ENCODE assay signal across 14 cellular contexts in the genomic region with DNA sequence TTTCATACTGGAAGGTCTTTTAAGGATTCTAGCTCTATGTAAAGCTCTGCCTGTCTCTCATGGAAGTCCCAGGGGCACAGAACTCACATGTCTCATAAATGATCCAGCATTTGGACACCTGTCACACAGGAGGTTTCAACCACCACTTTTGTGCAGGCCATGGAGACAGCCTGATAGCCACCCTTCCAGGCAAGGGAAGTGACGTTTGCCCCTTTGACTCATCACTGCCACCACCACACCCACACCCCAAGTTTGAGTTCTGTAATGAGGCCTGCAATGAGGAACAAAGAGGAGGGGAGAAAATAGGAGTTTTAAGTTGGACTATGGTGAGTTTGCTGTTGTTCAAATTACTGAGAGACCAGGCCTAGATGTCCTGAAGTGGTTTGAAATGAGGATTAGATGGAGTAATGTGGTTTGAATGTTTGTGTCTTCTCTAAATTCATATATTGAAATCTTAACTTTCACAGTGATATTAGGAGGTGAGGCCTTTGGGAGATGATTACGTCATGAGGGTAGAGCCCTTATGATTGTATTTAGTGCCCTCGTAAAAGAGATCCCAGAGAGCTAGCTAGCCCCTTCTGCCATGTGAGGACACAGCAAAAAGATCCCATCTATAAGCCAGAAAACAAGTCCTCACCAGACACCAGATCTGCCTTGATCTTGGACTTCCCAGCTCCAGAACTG.
DNase-seq lines count a peak whose midpoint lies in the region; ATAC-seq, FAIRE-seq and TF ChIP-seq lines count a peak whose summit lies in the region.
"Had no signal": no experiment of that assay in that cellular context is flagged by ENCODE, and none has a peak within 500 bp of the region (broad histone marks: within the 10 kb centered on the region; RNA-seq: fewer than 3 reads in every experiment).

No MANE protein-coding gene starts in this region.

- H3K4me3 ChIP-seq in GM12878 (no peak overlapping the region), A673 (ENCODE audit: low read depth, low read length, poor library complexity, severe bottlenecking) (no peak overlapping the region), endodermal cell (ENCODE audit: low read length) (no peak overlapping the region)

- BruUV-seq in GM12878 (replicated peaks; lab: Mats Ljungman, UMichigan) (no TSS peak), A673 (replicated peaks; lab: Mats Ljungman, UMichigan) (no TSS peak)

- FAIRE-seq in GM12878 (lab: Jason Lieb, UNC): no peak
- FAIRE-seq: A204.1 had no signal

- H3K9me3 ChIP-seq in GM12878 (replicated peaks; ENCODE audit: control insufficient read depth, insufficient read depth, low read length) (no peaks in the 10 kb centered on the region), A673 (ENCODE audit: low read depth, low read length, poor library complexity, severe bottlenecking) (no peaks in the 10 kb centered on the region), endodermal cell (ENCODE audit: control insufficient read depth, low read length) (no peaks in the 10 kb centered on the region)

- peaks cover 6% of the 10 kb centered on the region for H3K9me3 Mint-ChIP-seq in endodermal cell

- ATAC-seq in GM21529 (IDR thresholded peaks at IDR 0.05; ENCODE audit: unreplicated experiment) (peak; percentile 84), HG03095 (IDR thresholded peaks at IDR 0.05; ENCODE audit: unreplicated experiment) (peak; percentile 88), GM12878 (peak; percentile 73)

- H3K4me1 Mint-ChIP-seq in endodermal cell: peaks cover 4% of the 10 kb centered on the region

- SMC1A ChIA-PET in GM12878 (lab: Charles Lee; ENCODE audit: uncharacterized antibody, unreplicated experiment): interaction anchor here (1.0 kb wide), 1 partner anchor 10 kb away, joined by 3 read pairs; no protein-coding TSS in a partner anchor

- in situ Hi-C loops in GM12878 (cut with MboI): no loop called here

- TF ChIP-seq CTCF in GM12878 (IDR thresholded peaks at IDR 0.05 in 2 of 3, conservative IDR thresholded peaks at IDR 0.05 in 1 of 3; ENCODE audit: control insufficient read depth in 2 of 3, extremely low read depth in 1 of 3, insufficient read depth in 1 of 3, low read depth in 3 of 3, low read length in 3 of 3) (no peak), A673 (conservative IDR thresholded peaks at IDR 0.05; ENCODE audit: low read depth, low read length) (no peak), endodermal cell (conservative IDR thresholded peaks at IDR 0.05) (no peak)

- no peaks in the 10 kb centered on the region for H3K79me2 ChIP-seq in GM12878 (ENCODE audit: control insufficient read depth, insufficient read depth, low read length)

- H3K27ac ChIP-seq in GM12878 (ENCODE audit: control insufficient read depth, insufficient read depth) (no peak overlapping the region), A673 (ENCODE audit: low read depth, low read length, poor library complexity, severe bottlenecking) (no peak overlapping the region), endodermal cell (ENCODE audit: low read depth, low read length) (no peak overlapping the region)

- RAD21 ChIA-PET in GM12878 (lab: Charles Lee; ENCODE audit: unreplicated experiment): no interaction called here

- H3K36me3 ChIP-seq in GM12878 (ENCODE audit: control insufficient read depth in 2 of 2, insufficient read depth in 2 of 2, low read length in 1 of 2): no peaks in the 10 kb centered on the region
- no peaks in the 10 kb centered on the region for H3K36me3 ChIP-seq in A673 (ENCODE audit: insufficient read depth, low read length, poor library complexity, severe bottlenecking)
- H3K36me3 ChIP-seq in endodermal cell (ENCODE audit: control insufficient read depth, insufficient read depth, low read length): no peaks in the 10 kb centered on the region

- no peak for TF ChIP-seq POLR2A in GM12878 (IDR thresholded peaks at IDR 0.05; ENCODE audit: low read depth, low read length)

- POLR2A ChIA-PET in GM12878 (lab: Charles Lee): no interaction called here
- POLR2A ChIA-PET in A673 (lab: Charles Lee; ENCODE audit: low non-redundant PET): no interaction called here

- H2AFZ ChIP-seq in GM12878 (ENCODE audit: control insufficient read depth, low read depth, low read length): no peak overlapping the region

- H3K27me3 Mint-ChIP-seq in endodermal cell (ENCODE audit: insufficient read depth): peaks cover 2% of the 10 kb centered on the region

- H3K27me3 ChIP-seq in GM12878 (replicated peaks in 1 of 2; ENCODE audit: control insufficient read depth in 2 of 2, insufficient read depth in 2 of 2, low read length in 1 of 2) (no peaks in the 10 kb centered on the region), A673 (replicated peaks; ENCODE audit: insufficient read depth, low read depth, low read length, poor library complexity) (no peaks in the 10 kb centered on the region), endodermal cell (ENCODE audit: control insufficient read depth, insufficient read depth, low read length, poor library complexity, severe bottlenecking) (peaks cover 1% of the 10 kb centered on the region)

- no peak overlapping the region for H3K4me2 ChIP-seq in GM12878 (ENCODE audit: control insufficient read depth, insufficient read depth)

- intact Hi-C loops in GM12878 (cut with micrococcal nuclease; ENCODE audit: unreplicated experiment) (no loop called here), A673 (cut with micrococcal nuclease; ENCODE audit: unreplicated experiment) (no loop called here)

- 14% methylated on average over 3 of the region's 3 CpGs for WGBS in GM12878 (ENCODE audit: insufficient coverage, insufficient replicate concordance, low lambda C conversion rate, missing lambda C conversion rate)
- WGBS in endodermal cell (ENCODE audit: insufficient coverage in 1 of 2, insufficient read length in 1 of 2), 2 experiments: 94% methylated on average over 3 of the region's 3 CpGs; no CpG with 5 or more reads in 1 of the 2 experiments

- H3K9ac ChIP-seq in GM12878 (ENCODE audit: control insufficient read depth, insufficient read depth, low read length) (no peak overlapping the region), endodermal cell (ENCODE audit: extremely low read depth, low read length, poor library complexity, severe bottlenecking) (no peak overlapping the region)

- no peak overlapping the region for H3K4me3 Mint-ChIP-seq in endodermal cell
- H3K4me3 Mint-ChIP-seq: H9 had no signal

- DNase-seq in activated CD4-positive, alpha-beta T cell treated with anti-CD3 and anti-CD28 coated beads, Interleukin-2, amount 50 U/mL, for 48 hours: peak; percentile 9 to 10
- no peak for DNase-seq in activated CD4-positive, alpha-beta T cell treated with anti-CD3 and anti-CD28 coated beads, Interleukin-2, amount 50 U/mL, for 4 hours
- DNase-seq in GM12878 (ENCODE audit: low read depth, low spot score) (no peak), A673 (ENCODE audit: low spot score) (no peak), endodermal cell (no peak), COLO668 (lab: John Stamatoyannopoulos, UW; ENCODE audit: unreplicated experiment) (no peak)
- DNase-seq: amniotic stem cell, H9, mammary epithelial cell, NCI-H1105, T1000 had no signal

- no peak for TF ChIP-seq RAD21 in GM12878 (IDR thresholded peaks at IDR 0.05; ENCODE audit: insufficient read depth, low read depth, low read length)

- CTCF ChIA-PET in GM12878 (lab: Yijun Ruan, JAX) (no interaction called here), A673 (lab: Charles Lee) (no interaction called here)

- no peaks in the 10 kb centered on the region for H4K20me1 ChIP-seq in GM12878 (ENCODE audit: control insufficient read depth, insufficient read depth)

- H3K4me1 ChIP-seq in GM12878 (ENCODE audit: control insufficient read depth, insufficient read depth, low read length): no peaks in the 10 kb centered on the region
- no peaks in the 10 kb centered on the region for H3K4me1 ChIP-seq in A673 (ENCODE audit: insufficient read depth, low read length, poor library complexity, severe bottlenecking)
- no peaks in the 10 kb centered on the region for H3K4me1 ChIP-seq in endodermal cell (ENCODE audit: control insufficient read depth, insufficient read depth, low read length)

- no peak for TF ChIP-seq EP300 in GM12878 (IDR thresholded peaks at IDR 0.05; ENCODE audit: borderline replicate concordance in 1 of 2, control insufficient read depth in 1 of 2, low read depth in 2 of 2, low read length in 2 of 2)

- no peaks in the 10 kb centered on the region for H3K36me3 Mint-ChIP-seq in endodermal cell (ENCODE audit: low read depth)

- H3K27ac Mint-ChIP-seq in endodermal cell: no peak overlapping the region

TF ChIP-seq in GM12878, 131 proteins besides CTCF, POLR2A, EP300 and RAD21 (continues in another document):
- TF ChIP-seq MTA3 (IDR thresholded peaks at IDR 0.05; ENCODE audit: borderline replicate concordance, low read length) (no peak), MYC (IDR thresholded peaks at IDR 0.05; ENCODE audit: insufficient read depth, insufficient read length, insufficient replicate concordance, low read length, severe bottlenecking) (no peak), CREB1 (IDR thresholded peaks at IDR 0.05; ENCODE audit: low read depth) (peak; percentile 20; the same call in 1 of the 2 replicates), BHLHE40 (IDR thresholded peaks at IDR 0.05; ENCODE audit: borderline replicate concordance in 1 of 2, low read depth in 2 of 2, low read length in 1 of 2) (no peak), CHD4 (IDR thresholded peaks at IDR 0.05) (no peak)
- TF ChIP-seq, protein P1, sequence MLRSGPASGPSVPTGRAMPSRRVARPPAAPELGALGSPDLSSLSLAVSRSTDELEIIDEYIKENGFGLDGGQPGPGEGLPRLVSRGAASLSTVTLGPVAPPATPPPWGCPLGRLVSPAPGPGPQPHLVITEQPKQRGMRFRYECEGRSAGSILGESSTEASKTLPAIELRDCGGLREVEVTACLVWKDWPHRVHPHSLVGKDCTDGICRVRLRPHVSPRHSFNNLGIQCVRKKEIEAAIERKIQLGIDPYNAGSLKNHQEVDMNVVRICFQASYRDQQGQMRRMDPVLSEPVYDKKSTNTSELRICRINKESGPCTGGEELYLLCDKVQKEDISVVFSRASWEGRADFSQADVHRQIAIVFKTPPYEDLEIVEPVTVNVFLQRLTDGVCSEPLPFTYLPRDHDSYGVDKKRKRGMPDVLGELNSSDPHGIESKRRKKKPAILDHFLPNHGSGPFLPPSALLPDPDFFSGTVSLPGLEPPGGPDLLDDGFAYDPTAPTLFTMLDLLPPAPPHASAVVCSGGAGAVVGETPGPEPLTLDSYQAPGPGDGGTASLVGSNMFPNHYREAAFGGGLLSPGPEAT (IDR thresholded peaks at IDR 0.05; ENCODE audit: low read depth): no peak
- TF ChIP-seq, protein P2, sequence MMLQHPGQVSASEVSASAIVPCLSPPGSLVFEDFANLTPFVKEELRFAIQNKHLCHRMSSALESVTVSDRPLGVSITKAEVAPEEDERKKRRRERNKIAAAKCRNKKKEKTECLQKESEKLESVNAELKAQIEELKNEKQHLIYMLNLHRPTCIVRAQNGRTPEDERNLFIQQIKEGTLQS (IDR thresholded peaks at IDR 0.05; ENCODE audit: borderline replicate concordance, extremely low read depth, low read depth, low read length): no peak

Comparison
In these comparisons a context has a peak if more than half of its experiments do, and no peak if none do; other contexts are left out.
1. DNase-seq: peak in activated CD4-positive, alpha-beta T cell treated with anti-CD3 and anti-CD28 coated beads, Interleukin-2, amount 50 U/mL, for 48 hours (2 of 2); none in activated CD4-positive, alpha-beta T cell treated with anti-CD3 and anti-CD28 coated beads, Interleukin-2, amount 50 U/mL, for 4 hours (0 of 2), GM12878 (single experiment), A673 (single experiment), endodermal cell (single experiment) and COLO668 (single experiment).
2. Peak in every context shown above with its lines, with median percentiles within 50 percentile points of each other: ATAC-seq.